In genomic region chr6:158644227-158645063, GRCh38 we compare ENCODE assay signal across 8 cellular contexts.
DNase-seq lines count a peak whose midpoint lies in the region; ATAC-seq and TF ChIP-seq lines count a peak whose summit lies in the region.

DYNLT1 (minus strand) TSS chr6:158644743; CDS start chr6:158644708, 35 bp downstream.

- CTCF ChIA-PET in AG04449 (lab: Yijun Ruan, JAX), result interaction anchor here (1.0 to 4.8 kb wide), 9 partner anchors 15 to 430 kb away, joined by 3 to 29 read pairs (median 3); no protein-coding TSS in a partner anchor

- peak within 1 kb of the TSS; percentile 99 for H3K4me3 ChIP-seq in AG04449 (ENCODE audit: low read depth, low read length)

- DNase-seq in AG04449 (ENCODE audit: low read depth, low spot score), result no peak
- DNase-seq in NCI-H2227 (lab: John Stamatoyannopoulos, UW; ENCODE audit: unreplicated experiment), result peak; percentile 92
- peak; percentile 67 to 85 (median 78) for DNase-seq in activated CD4-positive, CD25-positive, alpha-beta regulatory T cell (lab: John Stamatoyannopoulos, UW)
- peak; percentile 84 for DNase-seq in central memory CD4-positive, alpha-beta T cell
- peak; percentile 87 for DNase-seq in inferior parietal cortex (ENCODE audit: extremely low spot score)
- DNase-seq in stimulated activated CD4-positive, alpha-beta T cell treated with anti-CD3 and anti-CD28 coated beads, Interleukin-12 subunit alpha, Interleukin-12 subunit beta, amount 100 ng/mL, for 24 hours (ENCODE audit: low read depth in 2 of 2), result peak; percentile 82 to 88

- ATAC-seq in GM18867 (IDR thresholded peaks at IDR 0.05; ENCODE audit: unreplicated experiment) (peak; percentile 66), HG03097 (IDR thresholded peaks at IDR 0.05; ENCODE audit: low FRiP score, unreplicated experiment) (peak; percentile 46)

- no peak for TF ChIP-seq CTCF in AG04449 (IDR thresholded peaks at IDR 0.05; ENCODE audit: insufficient read depth, low read length, missing control alignments)

- POLR2A ChIA-PET in AG04449 (lab: Yijun Ruan, JAX), result interaction anchor here (0.6 to 1.3 kb wide), 3 partner anchors 10 to 290 kb away, joined by 3 to 6 read pairs (median 6); no protein-coding TSS in a partner anchor
